Comparison of ENCODE assay signal across 8 cellular contexts in genomic region chr17:2123467-2124251, GRCh38.
DNase-seq lines count a peak whose midpoint lies in the region; TF ChIP-seq lines count a peak whose summit lies in the region.

No MANE protein-coding gene starts in this region.

- H3K36me3 ChIP-seq in SJSA1: no peaks in the 10 kb centered on the region
- peaks cover 0 to 9% (median 2%) of the 10 kb centered on the region in 4 donors for H3K36me3 ChIP-seq in esophagus muscularis mucosa
- no peaks in the 10 kb centered on the region for H3K36me3 ChIP-seq in osteoblast (ENCODE audit: insufficient read depth, low read length)

- H2AFZ ChIP-seq in osteoblast (ENCODE audit: low read length): no peak overlapping the region

- TF ChIP-seq CTCF in GM10266 (IDR thresholded peaks at IDR 0.05; ENCODE audit: control insufficient read depth, insufficient read depth, low read depth, missing control alignments) (no peak), esophagus muscularis mucosa (IDR thresholded peaks at IDR 0.05) (no peak), osteoblast (IDR thresholded peaks at IDR 0.05; ENCODE audit: extremely low read depth, low read depth, low read length) (no peak)

- DNase-seq in GM10266 (ENCODE audit: extremely low spot score) (peak; percentile 45), SJSA1 (ENCODE audit: low read depth in 1 of 2, low spot score in 2 of 2) (peak; percentile 68 to 81), esophagus muscularis mucosa (ENCODE audit: extremely low spot score) (no peak), osteoblast (ENCODE audit: insufficient read length, low spot score, missing footprints) (peak; percentile 77), NCI-H510A treated with DMSO at 0.1 percent for 48 hours (lab: John Stamatoyannopoulos, UW) (no peak), NCI-H1694 (lab: John Stamatoyannopoulos, UW) (no peak), DMS79 treated with DMSO at 0.1 percent for 48 hours (lab: John Stamatoyannopoulos, UW) (no peak)
- DNase-seq in activated naive CD4-positive, alpha-beta T cell (lab: John Stamatoyannopoulos, UW): no peak

- peaks cover 49% of the 10 kb centered on the region for H3K4me1 ChIP-seq in SJSA1 (replicated peaks)
- H3K4me1 ChIP-seq in esophagus muscularis mucosa: peaks cover 26 to 31% (median 26%) of the 10 kb centered on the region in 4 donors
- H3K4me1 ChIP-seq in osteoblast (ENCODE audit: insufficient read depth, low read length): peaks cover 34% of the 10 kb centered on the region

- peak overlapping the region; percentile 68 for H3K4me2 ChIP-seq in osteoblast (ENCODE audit: insufficient read depth, low read length)

- H3K27me3 ChIP-seq in SJSA1 (replicated peaks) (no peaks in the 10 kb centered on the region), esophagus muscularis mucosa (no peaks in the 10 kb centered on the region), osteoblast (ENCODE audit: insufficient read depth, low read length) (no peaks in the 10 kb centered on the region)

- no peaks in the 10 kb centered on the region for H4K20me1 ChIP-seq in osteoblast (ENCODE audit: insufficient read depth, low read length)

- H3K79me2 ChIP-seq in osteoblast (ENCODE audit: insufficient read depth, low read length): no peaks in the 10 kb centered on the region

- intact Hi-C loops in esophagus muscularis mucosa (cut with DNase I): no loop called here

- H3K4me3 ChIP-seq in SJSA1: no peak overlapping the region
- no peak overlapping the region for H3K4me3 ChIP-seq in esophagus muscularis mucosa
- no peak overlapping the region for H3K4me3 ChIP-seq in osteoblast (ENCODE audit: insufficient read depth, low read length)

- peak overlapping the region; percentile 92 for H3K27ac ChIP-seq in SJSA1
- H3K27ac ChIP-seq in esophagus muscularis mucosa (replicated peaks in 1 of 4): peak overlapping the region; percentile 53 to 72 (median 57)
- peak overlapping the region; percentile 75 for H3K27ac ChIP-seq in osteoblast (ENCODE audit: low read depth, low read length)

- no peak for TF ChIP-seq POLR2A in esophagus muscularis mucosa (IDR thresholded peaks at IDR 0.05; ENCODE audit: low read depth)

- H3K9me3 ChIP-seq in SJSA1 (replicated peaks): no peaks in the 10 kb centered on the region
- no peaks in the 10 kb centered on the region for H3K9me3 ChIP-seq in esophagus muscularis mucosa
- no peaks in the 10 kb centered on the region for H3K9me3 ChIP-seq in osteoblast (ENCODE audit: low read depth, low read length)

- TF ChIP-seq EP300 in esophagus muscularis mucosa (IDR thresholded peaks at IDR 0.05): no peak

- 51% methylated on average over 4 of the region's 4 CpGs for WGBS in esophagus muscularis mucosa

Comparison
In these comparisons a context has a peak if more than half of its experiments do, and no peak if none do; other contexts are left out.
1. DNase-seq: peak in GM10266 (single experiment), SJSA1 (2 of 2) and osteoblast (single experiment); none in esophagus muscularis mucosa (single experiment), NCI-H510A treated with DMSO at 0.1 percent for 48 hours (single experiment), NCI-H1694 (single experiment), DMS79 treated with DMSO at 0.1 percent for 48 hours (single experiment) and activated naive CD4-positive, alpha-beta T cell (0 of 4).
2. Peak in every context shown above with its lines, with median percentiles within 50 percentile points of each other: H3K27ac ChIP-seq.